In genomic region chr5:150781706-150782614, GRCh38 we compare ENCODE assay signal across 9 cellular contexts. TPM values are rescaled to one million over a fixed set of nuclear protein-coding genes. Genes with fewer than 3 reads are reported as not detected.
A peak's percentile ranks its signal among the peaks of the same experiment; 100 is the strongest.
DNase-seq lines count a peak whose midpoint lies in the region; ATAC-seq and TF ChIP-seq lines count a peak whose summit lies in the region.
"Had no signal": no experiment of that assay in that cellular context is flagged by ENCODE, and none has a peak within 500 bp of the region (broad histone marks: within the 10 kb centered on the region; RNA-seq: fewer than 3 reads in every experiment).

No MANE protein-coding gene starts in this region.

- no peaks in the 10 kb centered on the region for H3K27me3 Mint-ChIP-seq in natural killer cell (ENCODE audit: low read depth in 2 of 2)

- peak overlapping the region; percentile 85 to 93 for H3K27ac Mint-ChIP-seq in natural killer cell

- no peaks in the 10 kb centered on the region for H3K36me3 Mint-ChIP-seq in natural killer cell

- peak overlapping the region; percentile 3 for H3K4me3 Mint-ChIP-seq in natural killer cell

- ATAC-seq in natural killer cell, result no peak
- ATAC-seq in HG02759 (IDR thresholded peaks at IDR 0.05; ENCODE audit: unreplicated experiment), result no peak

- peak; percentile 88 for DNase-seq in AG09319 (ENCODE audit: extremely low read depth, low read depth)
- peak; percentile 26 for DNase-seq in NB4 (ENCODE audit: low read depth)
- DNase-seq in dedifferentiated amniotic fluid mesenchymal stem cell (ENCODE audit: extremely low spot score), result peak; percentile 83
- DNase-seq in natural killer cell, result no peak
- DNase-seq in GM20000 (ENCODE audit: low spot score), result no peak
- no peak for DNase-seq in posterior cingulate gyrus
- DNase-seq in dermis blood vessel endothelial cell, result no peak
- DNase-seq: T-helper 9 cell had no signal

- no peak for TF ChIP-seq CTCF in AG09319 (IDR thresholded peaks at IDR 0.05; ENCODE audit: low read depth, low read length)
- TF ChIP-seq CTCF in NB4 (IDR thresholded peaks at IDR 0.05; ENCODE audit: low read depth, low read length), result no peak
- no peak for TF ChIP-seq CTCF in natural killer cell (IDR thresholded peaks at IDR 0.05)
- no peak for TF ChIP-seq CTCF in GM20000 (IDR thresholded peaks at IDR 0.05; ENCODE audit: extremely low read depth, missing control alignments)

- intact Hi-C loops in natural killer cell (cut with micrococcal nuclease) (loop anchor here (5.0 to 10.0 kb wide), 2 partner anchors 65 to 313 kb away; partner anchors contain the start of gene IRGM), posterior cingulate gyrus (cut with DNase I) (no loop called here)

- H3K4me1 Mint-ChIP-seq in natural killer cell, result peaks cover 62 to 69% of the 10 kb centered on the region in 2 donors

- H3K4me3 ChIP-seq in NB4 (ENCODE audit: low read depth, low read length), result peak overlapping the region; percentile 83

- TF ChIP-seq POLR2A in NB4 (IDR thresholded peaks at IDR 0.05; ENCODE audit: extremely low read depth, insufficient read length), result no peak

- H3K9me3 Mint-ChIP-seq in natural killer cell, result no peaks in the 10 kb centered on the region

RNA-seq across cellular contexts. Expression of gene SMIM3, which starts 3.4 kb away (rescaled TPM):
- total RNA-seq in natural killer cell, result 1 to 10 TPM; 7.0 to 9.4 (median 8.9) TPM
- 3.5 and 4.1 TPM in 2 replicates for total RNA-seq in dermis blood vessel endothelial cell

RNA-seq across cellular contexts. Expression of gene DCTN4, which starts 23.1 kb away (rescaled TPM):
- total RNA-seq in natural killer cell, result 100 to 1,000 TPM in 1 of 3 donors, 10 to 100 TPM in 2; 90.0 to 108 (median 92.0) TPM
- total RNA-seq in dermis blood vessel endothelial cell, result 33.7 and 48.0 TPM in 2 replicates

Comparison
In these comparisons a context has a peak if more than half of its experiments do, and no peak if none do; other contexts are left out.
1. DNase-seq: peak in AG09319 (single experiment), NB4 (single experiment) and dedifferentiated amniotic fluid mesenchymal stem cell (single experiment); none in natural killer cell (single experiment), GM20000 (single experiment), posterior cingulate gyrus (0 of 10) and dermis blood vessel endothelial cell (single experiment).